Comparison of ENCODE assay signal across 11 cellular contexts in the genomic region with DNA sequence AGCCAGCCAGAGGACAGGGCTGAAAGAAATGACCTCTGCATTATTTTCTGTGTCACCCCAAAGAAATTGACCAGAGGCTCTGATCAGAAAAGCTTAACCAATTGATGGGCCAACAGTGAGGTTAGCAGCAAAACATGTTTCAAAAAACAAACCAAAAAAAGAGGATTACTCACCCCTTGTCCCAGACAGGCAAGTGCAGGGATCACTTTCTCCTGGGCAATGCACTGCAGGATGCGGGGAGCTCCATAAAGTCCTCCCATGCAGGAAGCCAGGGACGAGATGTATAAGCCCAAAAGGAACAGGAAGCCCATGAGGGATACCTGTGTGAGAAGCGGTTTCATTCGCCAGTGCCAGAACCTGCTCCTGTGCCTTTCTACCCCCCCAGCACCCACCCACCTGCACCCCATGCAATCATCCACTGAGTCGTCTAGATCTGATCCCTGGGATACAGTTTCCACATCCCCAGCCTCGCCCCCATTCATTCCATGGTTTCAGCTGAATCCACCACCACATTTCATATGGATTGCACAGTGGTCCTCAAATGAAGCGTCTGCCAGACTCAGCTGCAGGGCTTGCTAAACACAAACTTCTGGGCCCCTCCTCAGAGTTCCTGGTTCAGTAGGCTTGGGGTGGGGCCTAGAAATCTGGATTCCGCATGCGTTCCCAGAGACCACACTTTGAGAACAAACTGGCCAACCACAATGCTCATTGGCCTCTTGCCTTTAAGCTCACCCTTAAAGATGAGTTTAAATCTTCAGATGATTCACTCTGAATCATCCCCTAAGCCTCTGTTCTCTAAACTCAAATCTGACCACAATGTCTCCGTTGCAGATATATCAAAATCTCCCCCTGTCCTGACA. TPM values are rescaled to one million over a fixed set of nuclear protein-coding genes. Genes with fewer than 3 reads are reported as not detected.
A peak's percentile ranks its signal among the peaks of the same experiment; 100 is the strongest.
DNase-seq lines count a peak whose midpoint lies in the region; ATAC-seq, FAIRE-seq and TF ChIP-seq lines count a peak whose summit lies in the region.
"Had no signal": no experiment of that assay in that cellular context is flagged by ENCODE, and none has a peak within 500 bp of the region (broad histone marks: within the 10 kb centered on the region; RNA-seq: fewer than 3 reads in every experiment).

No MANE protein-coding gene starts in this region.

- H3K9me3 ChIP-seq in endothelial cell of umbilical vein (replicated peaks; ENCODE audit: control insufficient read depth, insufficient read depth, low read length) (no peaks in the 10 kb centered on the region), H9 (ENCODE audit: control insufficient read depth, low read depth, low read length) (no peaks in the 10 kb centered on the region)

- no peak overlapping the region for H3K14ac ChIP-seq in H9 (ENCODE audit: insufficient read depth, low read length)

- no peak overlapping the region for H3K4me3 Mint-ChIP-seq in stimulated activated effector memory CD8-positive, alpha-beta T cell treated with anti-CD3 and anti-CD28 coated beads, Interleukin-12 subunit alpha, Interleukin-12 subunit beta, amount 100 ng/mL, for 72 hours
- no peak overlapping the region for H3K4me3 Mint-ChIP-seq in H9
- H3K4me3 Mint-ChIP-seq: B cell, neural crest cell had no signal

- H2BK15ac ChIP-seq in H9 (ENCODE audit: low read depth, low read length): no peak overlapping the region

- no peaks in the 10 kb centered on the region for H3K36me3 ChIP-seq in endothelial cell of umbilical vein (ENCODE audit: control insufficient read depth in 2 of 2, extremely low read depth in 1 of 2, insufficient read depth in 2 of 2, low read length in 2 of 2)

- no peaks in the 10 kb centered on the region for H3K27me3 Mint-ChIP-seq in H9 (ENCODE audit: low read depth)
- H3K27me3 Mint-ChIP-seq: B cell had no signal

- BruUV-seq in endothelial cell of umbilical vein (replicated peaks; lab: Mats Ljungman, UMichigan): no TSS peak

- CTCF ChIA-PET in endothelial cell of umbilical vein (lab: Charles Lee): no interaction called here

- H2BK12ac ChIP-seq in H9 (ENCODE audit: insufficient read length, low read depth, low read length): no peak overlapping the region

- no peak overlapping the region for H2BK120ac ChIP-seq in H9 (ENCODE audit: low read depth, low read length, poor library complexity, severe bottlenecking)

- no peak overlapping the region for H2AFZ ChIP-seq in endothelial cell of umbilical vein (ENCODE audit: low read depth, low read length)
- H2AFZ ChIP-seq in H9 (ENCODE audit: low read length): no peak overlapping the region

- FAIRE-seq in RCC 7860 (lab: Jason Lieb, UNC): peak; percentile 99
- FAIRE-seq in endothelial cell of umbilical vein (lab: Jason Lieb, UNC): peak; percentile 8

- H3K4me2 ChIP-seq in endothelial cell of umbilical vein (ENCODE audit: insufficient read depth, low read length) (no peak overlapping the region), H9 (ENCODE audit: insufficient read depth, insufficient read length, low read length) (no peak overlapping the region)

- ATAC-seq in stimulated activated effector memory CD8-positive, alpha-beta T cell treated with anti-CD3 and anti-CD28 coated beads, Interleukin-12 subunit alpha, Interleukin-12 subunit beta, amount 100 ng/mL, for 72 hours: peak; percentile 96
- ATAC-seq in HG03469 (IDR thresholded peaks at IDR 0.05; ENCODE audit: unreplicated experiment): no peak

- H3K9ac ChIP-seq in endothelial cell of umbilical vein (replicated peaks; ENCODE audit: extremely low read depth, insufficient read depth, low read length): no peak overlapping the region
- no peak overlapping the region for H3K9ac ChIP-seq in H9 (ENCODE audit: extremely low read depth, insufficient read length, low read length)

- POLR2A ChIA-PET in endothelial cell of umbilical vein (lab: Charles Lee): no interaction called here

- H3K23ac ChIP-seq in H9 (ENCODE audit: insufficient read length, low read depth, low read length): no peak overlapping the region

- H2BK20ac ChIP-seq in H9 (ENCODE audit: low read depth, low read length, poor library complexity, severe bottlenecking): no peak overlapping the region

- H3K4me1 ChIP-seq in endothelial cell of umbilical vein (ENCODE audit: control insufficient read depth, extremely low read depth, insufficient read depth, low read length) (peaks cover 6% of the 10 kb centered on the region), H9 (ENCODE audit: insufficient read depth, low read length) (no peaks in the 10 kb centered on the region)

- no CpG with 5 or more reads among the region's 10 CpGs for WGBS in H9 (ENCODE audit: extremely low coverage, insufficient read length, low lambda C conversion rate)

- H3K4me3 ChIP-seq in endothelial cell of umbilical vein (replicated peaks in 1 of 3; ENCODE audit: insufficient read depth in 1 of 3, low read depth in 1 of 3, low read length in 3 of 3): no peak overlapping the region

- no peaks in the 10 kb centered on the region for H3K9me1 ChIP-seq in endothelial cell of umbilical vein (replicated peaks; ENCODE audit: control insufficient read depth, extremely low read depth, insufficient read depth, low read length)

- peak; percentile 33 for DNase-seq in activated CD4-positive, alpha-beta T cell treated with anti-CD3 and anti-CD28 coated beads for 48 hours
- no peak for DNase-seq in activated CD4-positive, alpha-beta T cell treated with anti-CD3 and anti-CD28 coated beads, Interleukin-2, amount 50 U/mL, for 4 hours
- DNase-seq in RCC 7860 (ENCODE audit: low spot score) (peak; percentile 95), endothelial cell of umbilical vein (ENCODE audit: low read depth, low spot score) (no peak), H9 (no peak), NCI-H2107 treated with DMSO at 0.1 percent for 48 hours (lab: John Stamatoyannopoulos, UW; ENCODE audit: unreplicated experiment) (no peak)
- DNase-seq in stimulated activated effector memory CD8-positive, alpha-beta T cell treated with anti-CD3 and anti-CD28 coated beads, Interleukin-12 subunit alpha, Interleukin-12 subunit beta, amount 100 ng/mL, for 72 hours (ENCODE audit: low spot score in 2 of 2): peak in 1 of 2 donors; percentile 63
- DNase-seq: effector CD4-positive, alpha-beta T cell had no signal

- dilution Hi-C loops in endothelial cell of umbilical vein (cut with MboI; ENCODE audit: extremely low pct_ligation_motif_present, low sequenced_read_pairs): no loop called here

- no peak for TF ChIP-seq POLR2A in endothelial cell of umbilical vein (IDR thresholded peaks at IDR 0.05; ENCODE audit: low read depth, low read length)

- H3K27ac ChIP-seq in endothelial cell of umbilical vein (ENCODE audit: insufficient read depth, low read depth, low read length): no peak overlapping the region
- no peak overlapping the region for H3K27ac ChIP-seq in H9 (ENCODE audit: insufficient read length, low read depth, low read length)

- no peaks in the 10 kb centered on the region for H3K36me3 Mint-ChIP-seq in stimulated activated effector memory CD8-positive, alpha-beta T cell treated with anti-CD3 and anti-CD28 coated beads, Interleukin-12 subunit alpha, Interleukin-12 subunit beta, amount 100 ng/mL, for 72 hours
- H3K36me3 Mint-ChIP-seq in H9 (ENCODE audit: insufficient read depth in 1 of 3, low read depth in 3 of 3): peaks cover 0 to 3% (median 0%) of the 10 kb centered on the region in 3 experiments; a peak in 3 of 7 replicates

- TF ChIP-seq CTCF in endothelial cell of umbilical vein (IDR thresholded peaks at IDR 0.05; ENCODE audit: extremely low read depth in 1 of 2, insufficient read depth in 1 of 2, low read depth in 1 of 2, low read length in 2 of 2): no peak
- no peak for TF ChIP-seq CTCF in H9 (conservative IDR thresholded peaks at IDR 0.05)

- no peak overlapping the region for H3K27ac Mint-ChIP-seq in stimulated activated effector memory CD8-positive, alpha-beta T cell treated with anti-CD3 and anti-CD28 coated beads, Interleukin-12 subunit alpha, Interleukin-12 subunit beta, amount 100 ng/mL, for 72 hours
- no peak overlapping the region for H3K27ac Mint-ChIP-seq in H9
- H3K27ac Mint-ChIP-seq: B cell had no signal

- H3K4ac ChIP-seq in H9 (ENCODE audit: low read depth, low read length): no peak overlapping the region

- peaks cover 1% of the 10 kb centered on the region for H3K9me3 Mint-ChIP-seq in stimulated activated effector memory CD8-positive, alpha-beta T cell treated with anti-CD3 and anti-CD28 coated beads, Interleukin-12 subunit alpha, Interleukin-12 subunit beta, amount 100 ng/mL, for 72 hours
- no peaks in the 10 kb centered on the region; a peak in 1 of 5 replicates for H3K9me3 Mint-ChIP-seq in H9

- H4K5ac ChIP-seq in H9 (ENCODE audit: insufficient read length, low read depth, low read length): no peak overlapping the region

- H4K8ac ChIP-seq in H9 (replicated peaks; ENCODE audit: insufficient read length, low read depth, low read length): no peak overlapping the region

- no peak overlapping the region for H2BK5ac ChIP-seq in H9 (ENCODE audit: insufficient read length, low read length)

- no peaks in the 10 kb centered on the region for H3K79me1 ChIP-seq in H9 (ENCODE audit: insufficient read depth, low read depth, low read length, poor library complexity, severe bottlenecking)

- H3K56ac ChIP-seq in H9 (ENCODE audit: insufficient read length, low read depth, low read length): no peak overlapping the region

- H3K4me1 Mint-ChIP-seq in stimulated activated effector memory CD8-positive, alpha-beta T cell treated with anti-CD3 and anti-CD28 coated beads, Interleukin-12 subunit alpha, Interleukin-12 subunit beta, amount 100 ng/mL, for 72 hours: peaks cover 52% of the 10 kb centered on the region
- H3K4me1 Mint-ChIP-seq in H9: peaks cover 8% of the 10 kb centered on the region in 2 experiments
- H3K4me1 Mint-ChIP-seq: neural crest cell had no signal

- no peaks in the 10 kb centered on the region for H3K23me2 ChIP-seq in H9 (ENCODE audit: insufficient read length, low read depth, low read length, poor library complexity, severe bottlenecking)

- H3K27me3 ChIP-seq in endothelial cell of umbilical vein (ENCODE audit: control insufficient read depth in 2 of 2, insufficient read depth in 2 of 2, low read length in 2 of 2): no peaks in the 10 kb centered on the region
- H3K27me3 ChIP-seq in H9 (ENCODE audit: insufficient read depth, low read length): no peaks in the 10 kb centered on the region

- intact Hi-C loops in endothelial cell of umbilical vein (cut with micrococcal nuclease): no loop called here

- H3K18ac ChIP-seq in H9 (ENCODE audit: insufficient read length, low read depth, low read length): no peak overlapping the region

- H4K20me1 ChIP-seq in endothelial cell of umbilical vein (replicated peaks; ENCODE audit: control insufficient read depth, extremely low read depth, insufficient read depth, low read length): no peaks in the 10 kb centered on the region
- no peaks in the 10 kb centered on the region for H4K20me1 ChIP-seq in H9 (ENCODE audit: control insufficient read depth, insufficient read depth, insufficient read length)

- H3T11ph ChIP-seq in H9 (ENCODE audit: low read length): no peak overlapping the region

- no peak overlapping the region for H4K91ac ChIP-seq in H9 (ENCODE audit: insufficient read length, low read depth, low read length)

- H3K79me2 ChIP-seq in endothelial cell of umbilical vein (ENCODE audit: control insufficient read depth, insufficient read depth, low read length) (no peaks in the 10 kb centered on the region), H9 (ENCODE audit: insufficient read depth, low read length) (no peaks in the 10 kb centered on the region)

- H2AK5ac ChIP-seq in H9 (ENCODE audit: insufficient read length, low read length): no peak overlapping the region

RNA-seq across cellular contexts. Expression of gene HEG1, which starts 54.4 kb away (rescaled TPM):
- total RNA-seq in endothelial cell of umbilical vein: 87.0 and 106 TPM in 2 replicates
- polyA plus RNA-seq in endothelial cell of umbilical vein: 40.9 and 50.1 TPM in 2 replicates
- 40.6 and 42.2 TPM in 2 replicates for polyA plus RNA-seq in endothelial cell of umbilical vein (2011; cell fraction: cytosol; rRNA removed)
- 50.1 and 53.9 TPM in 2 replicates for polyA plus RNA-seq in endothelial cell of umbilical vein (2011; cell fraction: nucleus; rRNA removed)
- 54.3 and 76.5 TPM in 2 replicates for polyA plus RNA-seq in endothelial cell of umbilical vein (2012)
- 131 and 134 TPM in 2 replicates for polyA minus RNA-seq in endothelial cell of umbilical vein
- polyA minus RNA-seq in endothelial cell of umbilical vein (2011; cell fraction: cytosol; rRNA and poly(A)+ RNA removed): 39.0 TPM
- polyA minus RNA-seq in endothelial cell of umbilical vein (2011; cell fraction: nucleus; rRNA and poly(A)+ RNA removed): 47.2 and 83.6 TPM in 2 replicates
- total RNA-seq in H9 (2021): 9.3 and 10.3 TPM in 2 replicates

Comparison
In these comparisons a context has a peak if more than half of its experiments do, and no peak if none do; other contexts are left out.
1. DNase-seq: peak in activated CD4-positive, alpha-beta T cell treated with anti-CD3 and anti-CD28 coated beads for 48 hours (single experiment) and RCC 7860 (single experiment); none in activated CD4-positive, alpha-beta T cell treated with anti-CD3 and anti-CD28 coated beads, Interleukin-2, amount 50 U/mL, for 4 hours (0 of 2), endothelial cell of umbilical vein (single experiment), H9 (single experiment) and NCI-H2107 treated with DMSO at 0.1 percent for 48 hours (single experiment).